18 cellular contexts compared by ENCODE assay signal in the genomic region with DNA sequence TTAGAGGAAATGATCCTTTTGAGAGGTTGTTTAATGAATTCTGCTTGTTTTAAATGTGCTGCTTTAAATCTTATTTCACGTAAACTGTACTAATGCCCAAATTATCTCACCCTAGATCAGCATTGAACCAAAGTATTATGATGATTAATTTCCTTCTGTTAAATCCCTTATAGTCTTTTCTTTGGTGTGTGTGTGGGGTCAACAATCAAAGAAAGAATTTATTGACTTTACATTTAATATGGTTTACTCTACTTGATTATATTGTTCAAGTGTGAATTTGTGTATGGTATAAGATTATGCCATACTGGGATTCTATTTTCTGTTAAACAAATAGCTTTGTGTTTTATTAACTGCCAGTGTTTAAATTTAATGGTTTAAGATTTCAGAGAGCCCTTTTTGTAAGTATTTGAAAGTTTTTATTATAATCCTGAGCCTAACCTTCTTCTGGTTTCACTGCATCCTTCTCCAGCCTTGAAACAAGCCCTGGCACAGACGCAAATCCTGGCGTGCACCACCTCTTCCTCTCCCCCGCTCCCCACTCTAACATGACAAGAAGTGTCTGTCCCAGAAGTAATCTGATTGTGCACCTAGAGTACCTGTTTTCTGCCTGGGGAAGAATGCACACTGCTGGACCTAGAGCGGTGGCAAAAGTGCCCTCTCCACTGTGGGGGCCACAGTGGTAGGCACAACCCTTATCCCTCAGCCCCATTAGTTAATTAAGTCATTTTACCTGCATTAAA.
DNase-seq lines count a peak whose midpoint lies in the region; ATAC-seq and TF ChIP-seq lines count a peak whose summit lies in the region.
"Had no signal": no experiment of that assay in that cellular context is flagged by ENCODE, and none has a peak within 500 bp of the region (broad histone marks: within the 10 kb centered on the region; RNA-seq: fewer than 3 reads in every experiment).

No MANE protein-coding gene starts in this region.

- H3K27me3 Mint-ChIP-seq in GM23338 (ENCODE audit: insufficient read depth, low read depth, poor library complexity) (no peaks in the 10 kb centered on the region), WTC11 (ENCODE audit: low read depth) (no peaks in the 10 kb centered on the region)
- H3K27me3 Mint-ChIP-seq in naive thymus-derived CD4-positive, alpha-beta T cell = no peaks in the 10 kb centered on the region
- H3K27me3 Mint-ChIP-seq: CD4-positive, alpha-beta memory T cell had no signal

- H3K9me3 ChIP-seq in naive thymus-derived CD4-positive, alpha-beta T cell (ENCODE audit: control insufficient read depth in 2 of 3, low read length in 3 of 3) = no peaks in the 10 kb centered on the region
- no peaks in the 10 kb centered on the region for H3K9me3 ChIP-seq in lower lobe of right lung
- H3K9me3 ChIP-seq in smooth muscle cell (replicated peaks; ENCODE audit: low read depth) = no peaks in the 10 kb centered on the region
- H3K9me3 ChIP-seq: thoracic aorta had no signal

- H3K36me3 Mint-ChIP-seq in GM23338 (ENCODE audit: low read depth) (no peaks in the 10 kb centered on the region), WTC11 (no peaks in the 10 kb centered on the region)
- peaks cover 4 to 27% (median 19%) of the 10 kb centered on the region in 5 donors for H3K36me3 Mint-ChIP-seq in naive thymus-derived CD4-positive, alpha-beta T cell

- no peak for ATAC-seq in GM23338
- ATAC-seq in WTC11 = no peak
- ATAC-seq in naive thymus-derived CD4-positive, alpha-beta T cell = no peak
- no peak for ATAC-seq in lower lobe of right lung
- ATAC-seq: GM12878, sciatic nerve had no signal

- H3K27ac ChIP-seq in GM23338 (ENCODE audit: low read depth) = no peak overlapping the region
- no peak overlapping the region for H3K27ac ChIP-seq in naive thymus-derived CD4-positive, alpha-beta T cell (ENCODE audit: low read depth, low read length)
- no peak overlapping the region for H3K27ac ChIP-seq in lower lobe of right lung
- H3K27ac ChIP-seq in smooth muscle cell (ENCODE audit: low read depth) = no peak overlapping the region
- H3K27ac ChIP-seq: thoracic aorta had no signal

- H3F3A ChIP-seq in GM23338 (replicated peaks; ENCODE audit: low read depth) (no peaks in the 10 kb centered on the region), smooth muscle cell (ENCODE audit: low read depth) (no peaks in the 10 kb centered on the region)

- TF ChIP-seq CTCF in GM23338 (conservative IDR thresholded peaks at IDR 0.05; ENCODE audit: low read depth in 2 of 2) (no peak), WTC11 (IDR thresholded peaks at IDR 0.05) (no peak), lower lobe of right lung (IDR thresholded peaks at IDR 0.05) (no peak), smooth muscle cell (IDR thresholded peaks at IDR 0.05; ENCODE audit: borderline replicate concordance, insufficient read depth, poor library complexity, severe bottlenecking) (no peak)

- H3K4me2 ChIP-seq in GM23338 (no peak overlapping the region), smooth muscle cell (no peak overlapping the region)
- H3K4me2 ChIP-seq: hepatocyte had no signal

- H3K4me1 Mint-ChIP-seq in GM23338 = peaks cover 23% of the 10 kb centered on the region
- peaks cover 16% of the 10 kb centered on the region for H3K4me1 Mint-ChIP-seq in WTC11
- peaks cover 41 to 81% (median 73%) of the 10 kb centered on the region in 7 donors for H3K4me1 Mint-ChIP-seq in naive thymus-derived CD4-positive, alpha-beta T cell

- no peak overlapping the region for H2AFZ ChIP-seq in GM23338
- no peak overlapping the region for H2AFZ ChIP-seq in smooth muscle cell (ENCODE audit: low read depth)
- H2AFZ ChIP-seq: hepatocyte had no signal

- H3K4me3 ChIP-seq in GM23338 = no peak overlapping the region
- H3K4me3 ChIP-seq in naive thymus-derived CD4-positive, alpha-beta T cell (ENCODE audit: low read length) = no peak overlapping the region
- H3K4me3 ChIP-seq in lower lobe of right lung = no peak overlapping the region
- H3K4me3 ChIP-seq in smooth muscle cell = no peak overlapping the region
- H3K4me3 ChIP-seq: GM12878, hepatocyte, thoracic aorta had no signal

- H3K9me2 ChIP-seq in GM23338 (ENCODE audit: insufficient read depth) = no peaks in the 10 kb centered on the region

- intact Hi-C loops in naive thymus-derived CD4-positive, alpha-beta T cell (cut with micrococcal nuclease) = loop anchor here in 1 of 2 donors (10.0 kb wide), 1 partner anchor 118 kb away; no protein-coding TSS in a partner anchor
- intact Hi-C loops in lower lobe of right lung (cut with DNase I) = no loop called here

- DNase-seq in NCI-H1417 (lab: John Stamatoyannopoulos, UW) (peak in 2 of 3 experiments; percentile 4 to 38), NCI-H1417 treated with DMSO at 0.1 percent for 48 hours (lab: John Stamatoyannopoulos, UW) (no peak), GM23338 (ENCODE audit: low spot score) (no peak), WTC11 (ENCODE audit: low spot score) (no peak), lower lobe of right lung (no peak), hepatic stellate cell (ENCODE audit: low spot score) (no peak), smooth muscle cell (lab: John Stamatoyannopoulos, UW; ENCODE audit: unreplicated experiment) (no peak)
- no peak for DNase-seq in naive thymus-derived CD4-positive, alpha-beta T cell
- DNase-seq: activated naive CD4-positive, alpha-beta T cell; CD4-positive, alpha-beta memory T cell; NCI-H1092 treated with DMSO at 0.1 percent for 48 hours; stimulated activated CD4-positive, alpha-beta T cell treated with anti-CD3 and anti-CD28 coated beads, Interleukin-4, amount 100 ng/mL, for 1 hour; stimulated activated CD8-positive, alpha-beta memory T cell treated with anti-CD3 and anti-CD28 coated beads, Interleukin-4, amount 100 ng/mL, for 48 hours had no signal

- H3K27ac Mint-ChIP-seq in GM23338 = 0 out of 2 replicates have a peak overlapping the region, but pooled peaks have one; percentile 0
- peak overlapping the region; percentile 53; the same call in 1 of the 2 replicates for H3K27ac Mint-ChIP-seq in WTC11
- peak overlapping the region in 3 of 9 donors; percentile 41 to 80 (median 69) for H3K27ac Mint-ChIP-seq in naive thymus-derived CD4-positive, alpha-beta T cell

- POLR2A ChIA-PET in WTC11 (lab: Charles Lee) = no interaction called here
- POLR2A ChIA-PET in naive thymus-derived CD4-positive, alpha-beta T cell (lab: Charles Lee) = no interaction called here

- no peaks in the 10 kb centered on the region; the same call in 1 of the 2 replicates for H4K20me1 ChIP-seq in GM23338 (replicated peaks; ENCODE audit: insufficient read depth)
- peaks cover 93% of the 10 kb centered on the region for H4K20me1 ChIP-seq in smooth muscle cell (ENCODE audit: low read depth)

- H3K36me3 ChIP-seq in GM23338 (ENCODE audit: insufficient read depth) = no peaks in the 10 kb centered on the region
- H3K36me3 ChIP-seq in naive thymus-derived CD4-positive, alpha-beta T cell (ENCODE audit: control insufficient read depth in 2 of 3, insufficient read depth in 3 of 3, low read length in 3 of 3) = no peaks in the 10 kb centered on the region
- H3K36me3 ChIP-seq in lower lobe of right lung = no peaks in the 10 kb centered on the region
- H3K36me3 ChIP-seq in smooth muscle cell (ENCODE audit: low read depth) = no peaks in the 10 kb centered on the region
- H3K36me3 ChIP-seq: thoracic aorta had no signal

- H3K27me3 ChIP-seq in GM23338 (ENCODE audit: insufficient read depth) (no peaks in the 10 kb centered on the region), lower lobe of right lung (ENCODE audit: low read depth) (no peaks in the 10 kb centered on the region), smooth muscle cell (ENCODE audit: low read depth) (no peaks in the 10 kb centered on the region)
- H3K27me3 ChIP-seq in naive thymus-derived CD4-positive, alpha-beta T cell (ENCODE audit: control insufficient read depth in 2 of 2, insufficient read depth in 2 of 2, low read length in 2 of 2) = no peaks in the 10 kb centered on the region
- H3K27me3 ChIP-seq: hepatocyte had no signal

- peaks cover 57% of the 10 kb centered on the region for H3K79me2 ChIP-seq in GM23338 (replicated peaks; ENCODE audit: insufficient read depth)
- peaks cover 29% of the 10 kb centered on the region for H3K79me2 ChIP-seq in smooth muscle cell (ENCODE audit: low read depth)

- H3K4me1 ChIP-seq in GM23338 (ENCODE audit: insufficient read depth) (no peaks in the 10 kb centered on the region), lower lobe of right lung (peaks cover 26% of the 10 kb centered on the region), smooth muscle cell (ENCODE audit: low read depth) (peaks cover 3% of the 10 kb centered on the region)
- peaks cover 9 to 23% of the 10 kb centered on the region in 2 donors for H3K4me1 ChIP-seq in naive thymus-derived CD4-positive, alpha-beta T cell (ENCODE audit: control insufficient read depth in 2 of 2, insufficient read depth in 2 of 2, low read length in 2 of 2)

- no peak overlapping the region for H3K4me3 Mint-ChIP-seq in GM23338
- no peak overlapping the region for H3K4me3 Mint-ChIP-seq in WTC11
- peak overlapping the region in 6 of 10 donors; percentile 20 to 61 (median 46) for H3K4me3 Mint-ChIP-seq in naive thymus-derived CD4-positive, alpha-beta T cell
- H3K4me3 Mint-ChIP-seq: brain had no signal

- no peaks in the 10 kb centered on the region for H3K9me3 Mint-ChIP-seq in GM23338
- H3K9me3 Mint-ChIP-seq in WTC11 = no peaks in the 10 kb centered on the region
- H3K9me3 Mint-ChIP-seq in naive thymus-derived CD4-positive, alpha-beta T cell = peaks cover 0 to 2% (median 0%) of the 10 kb centered on the region in 11 donors
- H3K9me3 Mint-ChIP-seq: brain; CD4-positive, alpha-beta memory T cell had no signal

- WGBS in smooth muscle cell (ENCODE audit: low lambda C conversion rate) = 94% methylated on average over 5 of the region's 5 CpGs

- H3K9ac ChIP-seq in smooth muscle cell (ENCODE audit: low read depth) = no peak overlapping the region

- CTCF ChIA-PET in WTC11 (lab: Charles Lee) = no interaction called here
- CTCF ChIA-PET in naive thymus-derived CD4-positive, alpha-beta T cell (lab: Charles Lee) = interaction anchor here (0.6 kb wide), 1 partner anchor 165 kb away, joined by 3 read pairs; no protein-coding TSS in a partner anchor

TF ChIP-seq in WTC11, 78 proteins besides CTCF, POLR2A, EP300 and RAD21 (continues in another document):
- TF ChIP-seq, protein P1, sequence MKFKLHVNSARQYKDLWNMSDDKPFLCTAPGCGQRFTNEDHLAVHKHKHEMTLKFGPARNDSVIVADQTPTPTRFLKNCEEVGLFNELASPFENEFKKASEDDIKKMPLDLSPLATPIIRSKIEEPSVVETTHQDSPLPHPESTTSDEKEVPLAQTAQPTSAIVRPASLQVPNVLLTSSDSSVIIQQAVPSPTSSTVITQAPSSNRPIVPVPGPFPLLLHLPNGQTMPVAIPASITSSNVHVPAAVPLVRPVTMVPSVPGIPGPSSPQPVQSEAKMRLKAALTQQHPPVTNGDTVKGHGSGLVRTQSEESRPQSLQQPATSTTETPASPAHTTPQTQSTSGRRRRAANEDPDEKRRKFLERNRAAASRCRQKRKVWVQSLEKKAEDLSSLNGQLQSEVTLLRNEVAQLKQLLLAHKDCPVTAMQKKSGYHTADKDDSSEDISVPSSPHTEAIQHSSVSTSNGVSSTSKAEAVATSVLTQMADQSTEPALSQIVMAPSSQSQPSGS (CRISPR knock-in tag; IDR thresholded peaks at IDR 0.05; ENCODE audit: borderline replicate concordance, low read depth) = no peak
- no peak for TF ChIP-seq JAZF1 (CRISPR knock-in tag; IDR thresholded peaks at IDR 0.05)

Comparison
In these comparisons a context has a peak if more than half of its experiments do, and no peak if none do; other contexts are left out.
1. DNase-seq: peak in NCI-H1417 (2 of 3); none in NCI-H1417 treated with DMSO at 0.1 percent for 48 hours (single experiment), GM23338 (single experiment), WTC11 (single experiment), naive thymus-derived CD4-positive, alpha-beta T cell (0 of 9), lower lobe of right lung (single experiment), hepatic stellate cell (single experiment) and smooth muscle cell (single experiment).
2. H3K4me3 Mint-ChIP-seq: peak in naive thymus-derived CD4-positive, alpha-beta T cell (6 of 10); none in GM23338 (single experiment) and WTC11 (single experiment).